In the genomic region with DNA sequence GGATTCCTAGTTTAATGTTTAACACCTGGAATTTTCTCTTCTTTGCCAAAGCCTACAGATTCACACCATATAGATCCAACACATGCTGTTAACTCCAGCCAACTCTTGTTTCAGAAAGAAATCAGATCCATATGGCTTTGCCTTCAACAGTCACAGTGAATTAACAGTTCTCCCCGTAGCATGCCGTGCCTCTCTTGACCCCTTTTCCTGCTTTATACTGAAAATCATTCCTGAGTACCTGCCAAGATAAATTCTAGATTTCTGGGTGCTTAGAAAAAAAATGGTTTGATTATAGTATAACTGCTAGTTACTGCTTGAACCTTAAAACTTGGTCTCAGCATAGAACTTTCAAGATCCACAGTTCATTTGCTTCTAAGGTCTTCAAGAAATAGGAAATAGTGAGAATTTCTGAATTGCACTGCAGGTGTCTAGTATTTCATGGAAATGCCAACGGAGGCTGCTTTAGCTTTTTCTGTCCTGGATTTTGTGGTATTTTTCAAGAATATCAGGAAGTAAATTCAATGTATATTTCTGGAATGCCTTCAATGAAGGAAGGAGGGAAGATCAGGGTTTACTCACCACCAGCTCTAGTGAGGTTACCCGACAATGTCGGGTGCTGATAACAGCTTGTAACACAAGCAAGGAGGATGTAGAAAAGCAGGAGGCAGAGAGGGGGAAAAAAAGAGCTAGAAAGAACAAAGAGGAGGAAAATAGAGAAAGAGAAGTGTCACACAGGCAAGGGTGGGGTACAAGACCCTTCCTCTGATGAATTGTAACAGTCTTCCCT, we compare ENCODE assay signal across 10 cellular contexts. TPM values are rescaled to one million over a fixed set of nuclear protein-coding genes. Genes with fewer than 3 reads are reported as not detected.
DNase-seq lines count a peak whose midpoint lies in the region; ATAC-seq and TF ChIP-seq lines count a peak whose summit lies in the region.
"Had no signal": no experiment of that assay in that cellular context is flagged by ENCODE, and none has a peak within 500 bp of the region (broad histone marks: within the 10 kb centered on the region; RNA-seq: fewer than 3 reads in every experiment).

No MANE protein-coding gene starts in this region.

- H3K4me3 ChIP-seq in HUES48 (ENCODE audit: low read depth, low read length) (peak overlapping the region; percentile 42), stomach smooth muscle (ENCODE audit: low read length in 2 of 2) (peak overlapping the region; percentile 66 to 76)

- peaks cover 8% of the 10 kb centered on the region for H3K4me1 Mint-ChIP-seq in activated naive CD8-positive, alpha-beta T cell treated with anti-CD3 and anti-CD28 coated beads, Interleukin-2, amount 50 U/mL, for 24 hours
- peaks cover 13 to 23% of the 10 kb centered on the region in 2 donors for H3K4me1 Mint-ChIP-seq in immature natural killer cell

- peak overlapping the region; percentile 35 for H3K4me3 Mint-ChIP-seq in activated naive CD8-positive, alpha-beta T cell treated with anti-CD3 and anti-CD28 coated beads, Interleukin-2, amount 50 U/mL, for 24 hours
- peak overlapping the region; percentile 59 to 77 (median 66) for H3K4me3 Mint-ChIP-seq in immature natural killer cell
- H3K4me3 Mint-ChIP-seq: activated naive CD4-positive, alpha-beta T cell treated with anti-CD3 and anti-CD28 coated beads for 36 hours had no signal

- H3K4me1 ChIP-seq in HUES48 (ENCODE audit: control insufficient read depth, insufficient read depth, low read length) (peaks cover 64% of the 10 kb centered on the region), stomach smooth muscle (ENCODE audit: control insufficient read depth, insufficient read depth, low read length) (no peaks in the 10 kb centered on the region)

- H3K27ac ChIP-seq in HUES48 (ENCODE audit: low read depth, low read length) (peak overlapping the region; percentile 36), stomach smooth muscle (ENCODE audit: low read length) (no peak overlapping the region)

- peaks cover 87% of the 10 kb centered on the region for H3K36me3 ChIP-seq in HUES48 (ENCODE audit: control insufficient read depth, insufficient read depth, low read length)
- no peaks in the 10 kb centered on the region for H3K36me3 ChIP-seq in stomach smooth muscle (ENCODE audit: control insufficient read depth in 2 of 2, insufficient read depth in 2 of 2, low read length in 2 of 2)

- no peak overlapping the region for H3K27ac Mint-ChIP-seq in activated naive CD8-positive, alpha-beta T cell treated with anti-CD3 and anti-CD28 coated beads, Interleukin-2, amount 50 U/mL, for 24 hours
- H3K27ac Mint-ChIP-seq in immature natural killer cell: peak overlapping the region in 3 of 6 donors; percentile 2 to 49 (median 23)
- H3K27ac Mint-ChIP-seq: activated naive CD4-positive, alpha-beta T cell treated with anti-CD3 and anti-CD28 coated beads for 36 hours had no signal

- DNase-seq in activated naive CD8-positive, alpha-beta T cell treated with anti-CD3 and anti-CD28 coated beads, Interleukin-2, amount 50 U/mL, for 24 hours: no peak
- no peak for DNase-seq in immature natural killer cell
- DNase-seq in erythroblast (lab: John Stamatoyannopoulos, UW): no peak
- no peak for DNase-seq in NCI-H128 (lab: John Stamatoyannopoulos, UW; ENCODE audit: unreplicated experiment)
- no peak for DNase-seq in RPMI8226
- DNase-seq in NCI-H146 treated with DMSO at 0.1 percent for 48 hours (lab: John Stamatoyannopoulos, UW; ENCODE audit: unreplicated experiment): no peak
- DNase-seq: activated naive CD4-positive, alpha-beta T cell treated with anti-CD3 and anti-CD28 coated beads for 36 hours; NCI-H345 had no signal

- H3K9me3 Mint-ChIP-seq in activated naive CD8-positive, alpha-beta T cell treated with anti-CD3 and anti-CD28 coated beads, Interleukin-2, amount 50 U/mL, for 24 hours: no peaks in the 10 kb centered on the region
- peaks cover 0 to 1% (median 0%) of the 10 kb centered on the region in 6 donors for H3K9me3 Mint-ChIP-seq in immature natural killer cell

- no peak for ATAC-seq in activated naive CD8-positive, alpha-beta T cell treated with anti-CD3 and anti-CD28 coated beads, Interleukin-2, amount 50 U/mL, for 24 hours

- H3K36me3 Mint-ChIP-seq in activated naive CD8-positive, alpha-beta T cell treated with anti-CD3 and anti-CD28 coated beads, Interleukin-2, amount 50 U/mL, for 24 hours (ENCODE audit: low read depth): no peaks in the 10 kb centered on the region
- H3K36me3 Mint-ChIP-seq in immature natural killer cell: no peaks in the 10 kb centered on the region

- H3K9me3 ChIP-seq in HUES48 (ENCODE audit: control insufficient read depth, insufficient read depth, low read length) (no peaks in the 10 kb centered on the region), stomach smooth muscle (ENCODE audit: control insufficient read depth in 2 of 2, low read length in 2 of 2) (no peaks in the 10 kb centered on the region)

- H3K9ac ChIP-seq in HUES48 (ENCODE audit: low read depth, low read length) (peak overlapping the region; percentile 25; the same call in 1 of the 2 replicates), stomach smooth muscle (ENCODE audit: low read length in 2 of 2) (peak overlapping the region; percentile 30 to 57)

- peaks cover 18% of the 10 kb centered on the region for H3K27me3 Mint-ChIP-seq in activated naive CD8-positive, alpha-beta T cell treated with anti-CD3 and anti-CD28 coated beads, Interleukin-2, amount 50 U/mL, for 24 hours
- H3K27me3 Mint-ChIP-seq in immature natural killer cell (ENCODE audit: low read depth in 3 of 3): peaks cover 3 to 4% (median 4%) of the 10 kb centered on the region in 3 donors

- no peak for TF ChIP-seq POLR2A in erythroblast (IDR thresholded peaks at IDR 0.05; ENCODE audit: low read length)

- H3K27me3 ChIP-seq in HUES48 (ENCODE audit: control insufficient read depth, insufficient read depth, low read length) (no peaks in the 10 kb centered on the region), stomach smooth muscle (ENCODE audit: control insufficient read depth in 1 of 2, insufficient read depth in 2 of 2, low read length in 2 of 2) (no peaks in the 10 kb centered on the region)

RNA-seq across cellular contexts. Expression of gene AASS, which starts 6.6 kb away (rescaled TPM):
- polyA plus RNA-seq in immature natural killer cell: under 1 TPM in 2 of 3 donors, not detected in 1; 0.76 to 0.81 TPM
